Comparison of ENCODE assay signal across 21 cellular contexts in the genomic region with DNA sequence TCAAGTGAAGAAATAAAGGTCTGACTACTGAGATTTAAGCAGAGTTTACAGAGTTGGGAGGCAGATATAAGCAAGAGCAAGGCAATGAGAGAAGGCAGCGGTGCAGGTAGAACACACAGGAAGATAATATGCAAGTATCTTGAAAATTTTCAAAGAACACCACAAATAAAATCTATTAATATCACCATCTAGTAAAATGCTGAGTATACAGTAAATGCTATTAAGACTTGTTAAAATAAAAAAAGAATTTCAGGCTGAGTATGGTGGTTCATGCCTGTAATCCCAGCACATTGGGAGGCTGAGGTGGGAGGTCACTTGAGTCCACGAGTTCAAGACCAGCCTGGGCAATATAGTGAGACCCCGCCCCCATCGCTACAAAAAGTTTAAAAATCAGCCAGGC.
"Had no signal": no experiment of that assay in that cellular context is flagged by ENCODE, and none has a peak within 500 bp of the region (broad histone marks: within the 10 kb centered on the region; RNA-seq: fewer than 3 reads in every experiment).

No MANE protein-coding gene starts in this region.

- H3K4me2 ChIP-seq: hepatocyte, smooth muscle cell had no signal

- H3K36me3 ChIP-seq: left ventricle myocardium inferior, lower lobe of right lung, right atrium auricular region, transverse colon, uterus had no signal

- DNase-seq: dermis blood vessel endothelial cell; effector CD4-positive, alpha-beta T cell; endodermal cell; erythroblast; foreskin keratinocyte; head of caudate nucleus; kidney; left cardiac atrium; left ventricle myocardium inferior; lower lobe of right lung; natural killer cell; posterior cingulate gyrus; stimulated activated CD4-positive, alpha-beta T cell treated with anti-CD3 and anti-CD28 coated beads, Interleukin-2, amount 100 ng/mL, for 48 hours; stimulated activated naive CD8-positive, alpha-beta T cell treated with anti-CD3 and anti-CD28 coated beads, Interleukin-15, Interleukin-2, amounts not matched to agents 100 U/mL and 50 U/mL, for 24 hours; transverse colon; uterus had no signal

- H3K27ac ChIP-seq: foreskin keratinocyte, hepatocyte, left ventricle myocardium inferior, lower lobe of right lung, right atrium auricular region, transverse colon, uterus had no signal

- ATAC-seq: foreskin keratinocyte; left cardiac atrium; lower lobe of right lung; natural killer cell; stimulated activated naive CD8-positive, alpha-beta T cell treated with anti-CD3 and anti-CD28 coated beads, Interleukin-15, Interleukin-2, amounts not matched to agents 100 U/mL and 50 U/mL, for 24 hours had no signal

- H3K4me1 ChIP-seq: foreskin keratinocyte, uterus had no signal

- H3K27me3 ChIP-seq: foreskin keratinocyte, hepatocyte, right atrium auricular region, transverse colon, uterus had no signal

- H2AFZ ChIP-seq: hepatocyte had no signal

- H3K4me3 ChIP-seq: hepatocyte, left ventricle myocardium inferior, lower lobe of right lung, right atrium auricular region, smooth muscle cell, transverse colon, uterus had no signal

- H3K9me3 ChIP-seq: left ventricle myocardium inferior, lower lobe of right lung, right atrium auricular region, transverse colon, uterus had no signal

- FAIRE-seq: colon, endothelial cell of umbilical vein, kidney had no signal
